Comparison of ENCODE assay signal across 1 cellular context in the genomic region with DNA sequence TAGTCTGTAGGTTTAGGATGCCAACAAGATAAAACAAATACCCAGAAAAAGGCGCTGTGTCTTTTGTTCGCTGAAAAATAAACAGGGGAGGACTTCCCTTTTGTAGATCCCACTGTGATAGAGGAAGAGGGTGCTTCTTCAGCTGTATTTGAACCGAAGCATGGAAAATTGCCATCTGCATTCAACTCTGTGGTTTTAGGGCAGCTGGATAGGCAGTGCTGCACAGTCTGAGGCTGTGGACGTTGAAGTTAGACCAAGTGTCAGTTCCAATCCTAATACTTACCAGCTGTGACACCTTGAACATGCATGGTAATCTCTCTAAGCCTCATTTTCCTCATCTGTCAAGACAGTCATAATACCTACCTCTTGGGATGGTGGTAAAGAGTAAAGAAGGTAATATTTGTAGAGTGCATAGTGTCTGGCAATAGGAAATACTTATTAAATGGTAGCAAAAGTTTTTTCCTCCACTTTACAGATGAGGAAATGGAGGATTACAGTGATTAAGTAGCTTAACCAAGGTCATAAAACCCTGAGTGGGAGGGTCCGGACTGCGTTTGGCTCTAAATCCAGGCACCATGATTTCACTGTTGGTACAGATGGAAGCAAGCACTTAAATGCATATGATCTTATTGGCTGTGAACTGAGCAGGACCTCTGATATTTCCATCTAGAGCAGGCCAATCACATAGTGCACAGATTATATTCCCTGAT.
TF ChIP-seq lines count a peak whose summit lies in the region.

No MANE protein-coding gene starts in this region.

TF ChIP-seq in H1, 55 proteins besides CTCF, POLR2A, EP300 and RAD21 (continued from another document):
- TF ChIP-seq HDAC2 (IDR thresholded peaks at IDR 0.05; ENCODE audit: borderline replicate concordance in 1 of 2, low read depth in 2 of 2, low read length in 2 of 2), result no peak
- no peak for TF ChIP-seq GABPA (IDR thresholded peaks at IDR 0.05; ENCODE audit: borderline replicate concordance, insufficient read depth, low read length)
- TF ChIP-seq, protein P1, sequence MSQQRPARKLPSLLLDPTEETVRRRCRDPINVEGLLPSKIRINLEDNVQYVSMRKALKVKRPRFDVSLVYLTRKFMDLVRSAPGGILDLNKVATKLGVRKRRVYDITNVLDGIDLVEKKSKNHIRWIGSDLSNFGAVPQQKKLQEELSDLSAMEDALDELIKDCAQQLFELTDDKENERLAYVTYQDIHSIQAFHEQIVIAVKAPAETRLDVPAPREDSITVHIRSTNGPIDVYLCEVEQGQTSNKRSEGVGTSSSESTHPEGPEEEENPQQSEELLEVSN (IDR thresholded peaks at IDR 0.05), result no peak
- no peak for TF ChIP-seq EZH2 (IDR thresholded peaks at IDR 0.05; ENCODE audit: low read depth, low read length, severe bottlenecking)
- TF ChIP-seq JUN (IDR thresholded peaks at IDR 0.05; ENCODE audit: low read depth, low read length), result no peak
- no peak for TF ChIP-seq ATF2 (IDR thresholded peaks at IDR 0.05; ENCODE audit: low read length)
- TF ChIP-seq SUZ12 (IDR thresholded peaks at IDR 0.05; ENCODE audit: low read length), result no peak
- TF ChIP-seq, protein P2, sequence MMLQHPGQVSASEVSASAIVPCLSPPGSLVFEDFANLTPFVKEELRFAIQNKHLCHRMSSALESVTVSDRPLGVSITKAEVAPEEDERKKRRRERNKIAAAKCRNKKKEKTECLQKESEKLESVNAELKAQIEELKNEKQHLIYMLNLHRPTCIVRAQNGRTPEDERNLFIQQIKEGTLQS (IDR thresholded peaks at IDR 0.05; ENCODE audit: insufficient read depth, low read depth, low read length), result no peak
- no peak for TF ChIP-seq KDM5A (IDR thresholded peaks at IDR 0.05; ENCODE audit: low read length)
- TF ChIP-seq HDAC6 (IDR thresholded peaks at IDR 0.05; ENCODE audit: low read depth, low read length), result no peak
- TF ChIP-seq RBBP5 (IDR thresholded peaks at IDR 0.05; ENCODE audit: borderline replicate concordance, low read depth, low read length), result no peak
- TF ChIP-seq CREB1 (IDR thresholded peaks at IDR 0.05), result no peak
- no peak for TF ChIP-seq CTBP2 (IDR thresholded peaks at IDR 0.05; ENCODE audit: borderline replicate concordance, insufficient read depth, insufficient read length, low read length)
- TF ChIP-seq FOSL1 (IDR thresholded peaks at IDR 0.05; ENCODE audit: insufficient read depth, low read depth, low read length), result no peak
TF ChIP-seq in H1: peak in this region for 0.
